15 cellular contexts compared by ENCODE assay signal in genomic region chr2:71592181-71592711, GRCh38.
DNase-seq lines count a peak whose midpoint lies in the region; ATAC-seq, FAIRE-seq and TF ChIP-seq lines count a peak whose summit lies in the region.
"Had no signal": no experiment of that assay in that cellular context is flagged by ENCODE, and none has a peak within 500 bp of the region (broad histone marks: within the 10 kb centered on the region; RNA-seq: fewer than 3 reads in every experiment).

No MANE protein-coding gene starts in this region.

- POLR2A ChIA-PET in endothelial cell of umbilical vein (lab: Charles Lee) = no interaction called here

- TF ChIP-seq CTCF in endothelial cell of umbilical vein (IDR thresholded peaks at IDR 0.05; ENCODE audit: extremely low read depth in 1 of 2, insufficient read depth in 1 of 2, low read depth in 1 of 2, low read length in 2 of 2) (no peak), tibial artery (IDR thresholded peaks at IDR 0.05) (no peak)

- H3K27me3 ChIP-seq in endothelial cell of umbilical vein (ENCODE audit: control insufficient read depth in 2 of 2, insufficient read depth in 2 of 2, low read length in 2 of 2) (no peaks in the 10 kb centered on the region), tibial artery (no peaks in the 10 kb centered on the region)

- TF ChIP-seq POLR2A in endothelial cell of umbilical vein (IDR thresholded peaks at IDR 0.05; ENCODE audit: low read depth, low read length) = no peak

- H4K20me1 ChIP-seq in endothelial cell of umbilical vein (replicated peaks; ENCODE audit: control insufficient read depth, extremely low read depth, insufficient read depth, low read length) = no peaks in the 10 kb centered on the region

- H3K4me3 ChIP-seq in endothelial cell of umbilical vein (replicated peaks in 1 of 3; ENCODE audit: insufficient read depth in 1 of 3, low read depth in 1 of 3, low read length in 3 of 3) (no peak overlapping the region), mesodermal cell (ENCODE audit: extremely low read depth, insufficient read depth, low read length, poor library complexity, severe bottlenecking) (no peak overlapping the region), tibial artery (no peak overlapping the region)

- no TSS peak for BruUV-seq in endothelial cell of umbilical vein (replicated peaks; lab: Mats Ljungman, UMichigan)

- peaks cover 0 to 22% of the 10 kb centered on the region in 2 experiments for H3K36me3 ChIP-seq in endothelial cell of umbilical vein (ENCODE audit: control insufficient read depth in 2 of 2, extremely low read depth in 1 of 2, insufficient read depth in 2 of 2, low read length in 2 of 2)
- no peaks in the 10 kb centered on the region for H3K36me3 ChIP-seq in mesodermal cell (ENCODE audit: control insufficient read depth, insufficient read depth, low read length)
- no peaks in the 10 kb centered on the region for H3K36me3 ChIP-seq in tibial artery

- no peak for ATAC-seq in HG02588 (IDR thresholded peaks at IDR 0.05; ENCODE audit: unreplicated experiment)
- ATAC-seq: CD8-positive, alpha-beta T cell; esophagus mucosa had no signal

- no peak for FAIRE-seq in endothelial cell of umbilical vein (lab: Jason Lieb, UNC)
- FAIRE-seq: GM12892 had no signal

- peak overlapping the region; percentile 18 for H2AFZ ChIP-seq in endothelial cell of umbilical vein (ENCODE audit: low read depth, low read length)

- H3K9ac ChIP-seq in endothelial cell of umbilical vein (replicated peaks; ENCODE audit: extremely low read depth, insufficient read depth, low read length) = no peak overlapping the region

- CTCF ChIA-PET in endothelial cell of umbilical vein (lab: Charles Lee) = interaction anchor here (0.7 kb wide), 1 partner anchor 140 kb away, joined by 3 read pairs; no protein-coding TSS in a partner anchor

- H3K9me1 ChIP-seq in endothelial cell of umbilical vein (replicated peaks; ENCODE audit: control insufficient read depth, extremely low read depth, insufficient read depth, low read length) = no peaks in the 10 kb centered on the region

- H3K9me3 ChIP-seq in endothelial cell of umbilical vein (replicated peaks; ENCODE audit: control insufficient read depth, insufficient read depth, low read length) = no peaks in the 10 kb centered on the region
- H3K9me3 ChIP-seq in mesodermal cell (ENCODE audit: control insufficient read depth, low read length) = no peaks in the 10 kb centered on the region
- no peaks in the 10 kb centered on the region for H3K9me3 ChIP-seq in tibial artery

- H3K4me1 ChIP-seq in endothelial cell of umbilical vein (ENCODE audit: control insufficient read depth, extremely low read depth, insufficient read depth, low read length) = peaks cover 4% of the 10 kb centered on the region
- peaks cover 26% of the 10 kb centered on the region for H3K4me1 ChIP-seq in mesodermal cell (ENCODE audit: control insufficient read depth, insufficient read depth, low read length, poor library complexity, severe bottlenecking)
- peaks cover 0 to 12% (median 10%) of the 10 kb centered on the region in 4 donors for H3K4me1 ChIP-seq in tibial artery

- intact Hi-C loops in endothelial cell of umbilical vein (cut with micrococcal nuclease) = loop anchor here (1.0 kb wide), 1 partner anchor 12 kb away; no protein-coding TSS in a partner anchor
- intact Hi-C loops in tibial artery (cut with DNase I; ENCODE audit: low total_unique reads) = no loop called here

- 80 to 84% methylated on average over 10 to 11 of the region's 12 CpGs for WGBS in mesodermal cell (ENCODE audit: insufficient coverage in 2 of 2), 2 experiments

- peak; percentile 53 for DNase-seq in DMS153 (lab: John Stamatoyannopoulos, UW)
- no peak for DNase-seq in DMS153 treated with DMSO at 0.1 percent for 48 hours (lab: John Stamatoyannopoulos, UW; ENCODE audit: unreplicated experiment)
- DNase-seq in endothelial cell of umbilical vein (ENCODE audit: low read depth, low spot score) = peak; percentile 64
- no peak for DNase-seq in tibial artery
- DNase-seq in NCI-H69 (lab: John Stamatoyannopoulos, UW) = no peak
- no peak for DNase-seq in activated CD8-positive, alpha-beta memory T cell treated with anti-CD3 and anti-CD28 coated beads, Interleukin-2, amount 50 U/mL, for 4 hours
- DNase-seq: CD8-positive, alpha-beta T cell; MV-4-11; NCI-H345; stimulated activated CD4-positive, alpha-beta T cell treated with anti-CD3 and anti-CD28 coated beads, Interleukin-4, amount 100 ng/mL, for 1 hour had no signal

- H3K27ac ChIP-seq in endothelial cell of umbilical vein (ENCODE audit: insufficient read depth, low read depth, low read length) = no peak overlapping the region
- H3K27ac ChIP-seq in mesodermal cell (ENCODE audit: low read depth, low read length, severe bottlenecking) = peak overlapping the region; percentile 23
- H3K27ac ChIP-seq in tibial artery = peak overlapping the region; percentile 56 to 60
- H3K27ac ChIP-seq: 22Rv1 had no signal

- H3K4me2 ChIP-seq in endothelial cell of umbilical vein (ENCODE audit: insufficient read depth, low read length) = no peak overlapping the region

- no peaks in the 10 kb centered on the region for H3K79me2 ChIP-seq in endothelial cell of umbilical vein (ENCODE audit: control insufficient read depth, insufficient read depth, low read length)

- dilution Hi-C loops in endothelial cell of umbilical vein (cut with MboI; ENCODE audit: extremely low pct_ligation_motif_present, low sequenced_read_pairs) = no loop called here

TF ChIP-seq in endothelial cell of umbilical vein, 7 proteins besides CTCF, POLR2A, EP300 and RAD21:
- TF ChIP-seq MYC (IDR thresholded peaks at IDR 0.05; ENCODE audit: low read depth, low read length) (no peak), EZH2 (IDR thresholded peaks at IDR 0.05; ENCODE audit: borderline replicate concordance, low read depth, low read length, severe bottlenecking) (no peak), POLR2AphosphoS5 (IDR thresholded peaks at IDR 0.05; ENCODE audit: insufficient read depth, low read depth, low read length) (no peak), JUN (IDR thresholded peaks at IDR 0.05; ENCODE audit: borderline replicate concordance, insufficient read depth, insufficient read length, low read depth) (no peak), GATA2 (IDR thresholded peaks at IDR 0.05; ENCODE audit: insufficient read depth, insufficient read length, low read depth, low read length) (no peak), FOS (IDR thresholded peaks at IDR 0.05; ENCODE audit: borderline replicate concordance, insufficient read depth, low read length) (no peak)
- TF ChIP-seq, protein P1, sequence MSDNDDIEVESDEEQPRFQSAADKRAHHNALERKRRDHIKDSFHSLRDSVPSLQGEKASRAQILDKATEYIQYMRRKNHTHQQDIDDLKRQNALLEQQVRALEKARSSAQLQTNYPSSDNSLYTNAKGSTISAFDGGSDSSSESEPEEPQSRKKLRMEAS (IDR thresholded peaks at IDR 0.05; ENCODE audit: insufficient read depth, insufficient read length) = no peak

Comparison
In these comparisons a context has a peak if more than half of its experiments do, and no peak if none do; other contexts are left out.
1. DNase-seq: peak in DMS153 (single experiment) and endothelial cell of umbilical vein (single experiment); none in DMS153 treated with DMSO at 0.1 percent for 48 hours (single experiment), tibial artery (0 of 2), NCI-H69 (single experiment) and activated CD8-positive, alpha-beta memory T cell treated with anti-CD3 and anti-CD28 coated beads, Interleukin-2, amount 50 U/mL, for 4 hours (single experiment).